In genomic region chr11:8775341-8776133, GRCh38 we compare ENCODE assay signal across 14 cellular contexts.
DNase-seq lines count a peak whose midpoint lies in the region; ATAC-seq and TF ChIP-seq lines count a peak whose summit lies in the region.
"Had no signal": no experiment of that assay in that cellular context is flagged by ENCODE, and none has a peak within 500 bp of the region (broad histone marks: within the 10 kb centered on the region; RNA-seq: fewer than 3 reads in every experiment).

No MANE protein-coding gene starts in this region.

- intact Hi-C loops in Caco-2 (cut with micrococcal nuclease; ENCODE audit: unreplicated experiment) (loop anchor here (2.0 kb wide), 2 partner anchors 19 to 183 kb away; no protein-coding TSS in a partner anchor), body of pancreas (cut with DNase I) (no loop called here), sciatic nerve (cut with DNase I) (no loop called here)

- peaks cover 11% of the 10 kb centered on the region for H3K36me3 Mint-ChIP-seq in Caco-2 (ENCODE audit: insufficient read depth, unreplicated experiment)

- no peak overlapping the region for H3K4me2 ChIP-seq in hepatocyte
- H3K4me2 ChIP-seq: PC-9 had no signal

- ATAC-seq in body of pancreas (peak; percentile 58), sciatic nerve (peak; percentile 25), HG03521 (IDR thresholded peaks at IDR 0.05; ENCODE audit: unreplicated experiment) (no peak)

- TF ChIP-seq CTCF in Caco-2 (IDR thresholded peaks at IDR 0.05; ENCODE audit: insufficient read depth in 1 of 2, low read depth in 1 of 2, low read length in 1 of 2, severe bottlenecking in 1 of 2, unreplicated experiment in 1 of 2) (no peak), body of pancreas (IDR thresholded peaks at IDR 0.05) (no peak), hepatocyte (IDR thresholded peaks at IDR 0.05; ENCODE audit: poor library complexity) (no peak)

- TF ChIP-seq POLR2A in body of pancreas (IDR thresholded peaks at IDR 0.05) = no peak

- CTCF ChIA-PET in Caco-2 (lab: Charles Lee) = interaction anchor here (1.1 kb wide), 1 partner anchor 11 kb away, joined by 3 read pairs; no protein-coding TSS in a partner anchor

- H3K4me1 ChIP-seq in Caco-2 (peaks cover 25% of the 10 kb centered on the region), body of pancreas (peaks cover 63% of the 10 kb centered on the region), hepatocyte (ENCODE audit: insufficient read depth) (peaks cover 19% of the 10 kb centered on the region)

- in situ Hi-C loops in G401 (cut with HindIII; ENCODE audit: low sequenced_read_pairs) = no loop called here

- H3K9me3 Mint-ChIP-seq in Caco-2 (ENCODE audit: unreplicated experiment) = no peaks in the 10 kb centered on the region

- peaks cover 2% of the 10 kb centered on the region for H3K36me3 ChIP-seq in Caco-2 (ENCODE audit: control insufficient read depth, insufficient read depth, low read length)
- H3K36me3 ChIP-seq in body of pancreas (replicated peaks in 1 of 2; ENCODE audit: insufficient read depth in 1 of 2, low read depth in 2 of 2) = no peaks in the 10 kb centered on the region
- H3K36me3 ChIP-seq in hepatocyte (replicated peaks; ENCODE audit: insufficient read depth, low read depth) = no peaks in the 10 kb centered on the region

- POLR2A ChIA-PET in Caco-2 (lab: Charles Lee) = no interaction called here

- H3K4me3 Mint-ChIP-seq in Caco-2 (ENCODE audit: unreplicated experiment) = peak overlapping the region; percentile 27

- DNase-seq in Caco-2 (peak in 1 of 2 experiments; percentile 32), body of pancreas (peak; percentile 47 to 70 (median 60)), hepatocyte (ENCODE audit: low spot score) (no peak), sciatic nerve (ENCODE audit: low spot score) (no peak), amniotic stem cell (lab: John Stamatoyannopoulos, UW) (no peak), G401 (ENCODE audit: low spot score) (no peak)
- DNase-seq in stimulated activated CD4-positive, alpha-beta T cell treated with anti-CD3 and anti-CD28 coated beads, Interleukin-2, amount 100 ng/mL, for 24 hours = no peak
- DNase-seq: Calu3, foreskin melanocyte, NCI-H2171, PC-9, substantia nigra, T-helper 9 cell had no signal

- no peak overlapping the region for H3K4me3 ChIP-seq in Caco-2 (ENCODE audit: low read depth, low read length)
- H3K4me3 ChIP-seq in body of pancreas = no peak overlapping the region
- no peak overlapping the region for H3K4me3 ChIP-seq in hepatocyte
- H3K4me3 ChIP-seq: PC-9 had no signal

- 27 to 29% methylated on average over 5 of the region's 5 CpGs for WGBS in body of pancreas, 2 donors
- 85% methylated on average over 5 of the region's 5 CpGs for WGBS in hepatocyte (ENCODE audit: low lambda C conversion rate, missing lambda C conversion rate)

- no peaks in the 10 kb centered on the region for H3K9me2 ChIP-seq in hepatocyte (replicated peaks; ENCODE audit: insufficient read depth)

- peaks cover 23% of the 10 kb centered on the region for H3K4me1 Mint-ChIP-seq in Caco-2 (ENCODE audit: low read depth, unreplicated experiment)

- no peak overlapping the region for H2AFZ ChIP-seq in hepatocyte
- H2AFZ ChIP-seq: PC-9 had no signal

- H4K20me1 ChIP-seq in hepatocyte (ENCODE audit: insufficient read depth, poor library complexity, severe bottlenecking) = no peaks in the 10 kb centered on the region

- peak overlapping the region; percentile 69 for H3K27ac Mint-ChIP-seq in Caco-2 (ENCODE audit: unreplicated experiment)

- BruUV-seq in Caco-2 (replicated peaks; lab: Mats Ljungman, UMichigan) = no TSS peak

- H3K27me3 ChIP-seq in Caco-2 (replicated peaks; ENCODE audit: control insufficient read depth, insufficient read depth, low read length) = no peaks in the 10 kb centered on the region
- H3K27me3 ChIP-seq in body of pancreas = no peaks in the 10 kb centered on the region
- no peaks in the 10 kb centered on the region for H3K27me3 ChIP-seq in hepatocyte

- H3K79me2 ChIP-seq in hepatocyte = peaks cover 43% of the 10 kb centered on the region

- H3K9me3 ChIP-seq in Caco-2 (no peaks in the 10 kb centered on the region), body of pancreas (no peaks in the 10 kb centered on the region), hepatocyte (ENCODE audit: low read depth) (no peaks in the 10 kb centered on the region)

- peak overlapping the region in 3 of 4 donors; percentile 47 to 71 (median 52) for H3K27ac ChIP-seq in body of pancreas
- peak overlapping the region; percentile 31 for H3K27ac ChIP-seq in hepatocyte
- H3K27ac ChIP-seq: PC-9 had no signal

- no peaks in the 10 kb centered on the region for H3K27me3 Mint-ChIP-seq in Caco-2 (ENCODE audit: insufficient read depth, unreplicated experiment)

Comparison
In these comparisons a context has a peak if more than half of its experiments do, and no peak if none do; other contexts are left out.
1. DNase-seq: peak in body of pancreas (4 of 4); none in hepatocyte (single experiment), sciatic nerve (single experiment), amniotic stem cell (single experiment), G401 (single experiment) and stimulated activated CD4-positive, alpha-beta T cell treated with anti-CD3 and anti-CD28 coated beads, Interleukin-2, amount 100 ng/mL, for 24 hours (0 of 2).